In the genomic region with DNA sequence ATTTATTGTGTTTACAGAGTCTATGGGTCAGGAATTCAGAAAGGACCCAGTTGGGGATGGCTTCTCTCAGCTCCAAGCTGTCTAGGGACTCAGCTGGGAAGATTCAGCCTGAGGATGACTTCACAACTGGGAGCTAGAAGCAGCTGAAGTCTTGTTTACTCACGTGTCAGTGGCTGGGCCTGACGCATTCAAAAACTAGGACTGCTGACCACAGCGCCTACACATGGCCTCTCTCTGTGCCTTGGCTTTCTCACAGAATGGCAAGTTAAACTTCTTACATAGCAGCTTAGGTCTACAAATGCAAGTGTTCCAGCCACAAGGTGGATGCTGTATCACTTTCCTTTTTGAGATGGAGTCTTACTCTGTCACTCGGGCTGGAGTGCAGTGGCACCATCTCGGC, we compare ENCODE assay signal across 1 cellular context.
TF ChIP-seq lines count a peak whose summit lies in the region.

No MANE protein-coding gene starts in this region.

TF ChIP-seq in H1, 55 proteins besides CTCF, POLR2A, EP300 and RAD21:
- TF ChIP-seq SP2 (IDR thresholded peaks at IDR 0.05; ENCODE audit: low read length) (no peak), PHF8 (conservative IDR thresholded peaks at IDR 0.05; ENCODE audit: low read depth, low read length) (no peak), EGR1 (IDR thresholded peaks at IDR 0.05; ENCODE audit: borderline replicate concordance, low read depth, low read length) (no peak), HDAC2 (IDR thresholded peaks at IDR 0.05; ENCODE audit: borderline replicate concordance in 1 of 2, low read depth in 2 of 2, low read length in 2 of 2) (no peak), ZNF274 (IDR thresholded peaks at IDR 0.05; ENCODE audit: borderline replicate concordance, extremely low read depth, low read length) (no peak), TCF12 (IDR thresholded peaks at IDR 0.05; ENCODE audit: low read depth, low read length) (no peak)
